In the genomic region with DNA sequence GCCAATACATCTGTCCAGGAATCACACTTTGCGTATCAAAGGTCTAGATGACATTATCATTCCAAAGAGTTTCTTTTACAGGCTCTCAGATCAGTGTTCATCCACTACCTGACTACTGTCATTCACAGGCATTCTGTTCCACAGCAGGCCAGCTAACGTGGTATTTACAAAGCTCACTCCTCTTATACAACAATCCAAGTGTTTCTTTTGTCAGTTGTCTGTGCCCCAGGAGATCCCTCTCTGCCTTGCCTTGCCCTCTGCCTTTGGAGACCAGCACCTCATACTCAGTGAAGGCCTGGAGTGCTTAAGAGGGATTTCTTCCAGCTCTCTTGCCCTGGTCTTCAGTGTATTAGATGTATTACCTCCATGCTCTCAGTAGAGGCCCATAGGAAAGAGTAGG, we compare ENCODE assay signal across 22 cellular contexts. TPM values are rescaled to one million over a fixed set of nuclear protein-coding genes. Genes with fewer than 3 reads are reported as not detected.
"Had no signal": no experiment of that assay in that cellular context is flagged by ENCODE, and none has a peak within 500 bp of the region (broad histone marks: within the 10 kb centered on the region; RNA-seq: fewer than 3 reads in every experiment).

No MANE protein-coding gene starts in this region.

- ATAC-seq: foreskin keratinocyte; left cardiac atrium; left ventricle myocardium superior; mucosa of descending colon; natural killer cell; stimulated activated naive CD8-positive, alpha-beta T cell treated with anti-CD3 and anti-CD28 coated beads, Interleukin-15, Interleukin-2, amounts not matched to agents 100 U/mL and 50 U/mL, for 24 hours had no signal

- H3K27ac Mint-ChIP-seq: natural killer cell, type B pancreatic cell had no signal

- H3K27ac ChIP-seq: dorsolateral prefrontal cortex, foreskin keratinocyte, ovary, right atrium auricular region, sigmoid colon, skin epidermis, suprapubic skin, thyroid gland had no signal

- H3K27me3 Mint-ChIP-seq: type B pancreatic cell had no signal

- DNase-seq: cortex of kidney; dorsolateral prefrontal cortex; effector CD8-positive, alpha-beta T cell; foreskin keratinocyte; kidney; left cardiac atrium; left ventricle myocardium superior; mucosa of descending colon; natural killer cell; nucleus accumbens; ovary; sigmoid colon; stimulated activated CD4-positive, alpha-beta T cell treated with anti-CD3 and anti-CD28 coated beads, Interleukin-2, amount 100 ng/mL, for 24 hours; stimulated activated CD4-positive, alpha-beta T cell treated with anti-CD3 and anti-CD28 coated beads, Interleukin-4, amount 100 ng/mL, for 4 hours; stimulated activated naive CD8-positive, alpha-beta T cell treated with anti-CD3 and anti-CD28 coated beads, Interleukin-15, Interleukin-2, amounts not matched to agents 100 U/mL and 50 U/mL, for 24 hours; thyroid gland had no signal

- H3K4me1 Mint-ChIP-seq: natural killer cell, neural crest cell had no signal

- H3K4me3 ChIP-seq: dorsolateral prefrontal cortex, lung, mucosa of descending colon, ovary, right atrium auricular region, sigmoid colon, skin epidermis, suprapubic skin, thyroid gland had no signal

- H3K9me3 Mint-ChIP-seq: natural killer cell, type B pancreatic cell had no signal

- H3K4me1 ChIP-seq: foreskin keratinocyte, right atrium auricular region, sigmoid colon, suprapubic skin, thyroid gland had no signal

- H3K9me3 ChIP-seq: mucosa of descending colon, ovary, right atrium auricular region, sigmoid colon, suprapubic skin, thyroid gland had no signal

- H3K36me3 ChIP-seq: ovary, right atrium auricular region had no signal

- H3K27me3 ChIP-seq: dorsolateral prefrontal cortex, foreskin keratinocyte, ovary, right atrium auricular region, sigmoid colon, suprapubic skin, thyroid gland had no signal

- H3K36me3 Mint-ChIP-seq: natural killer cell had no signal

- H3K4me3 Mint-ChIP-seq: natural killer cell, neural crest cell, type B pancreatic cell had no signal

RNA-seq across cellular contexts. Expression of a gene that starts 34.6 kb away (rescaled TPM):
- total RNA-seq: foreskin keratinocyte had no signal
